8 cellular contexts compared by ENCODE assay signal in genomic region chr6:99905209-99906106, GRCh38.
DNase-seq lines count a peak whose midpoint lies in the region; ATAC-seq and TF ChIP-seq lines count a peak whose summit lies in the region.

No MANE protein-coding gene starts in this region.

- intact Hi-C loops in tibial artery (cut with DNase I; ENCODE audit: low total_unique reads), result no loop called here

- H3K27ac ChIP-seq in coronary artery, result no peak overlapping the region
- no peak overlapping the region for H3K27ac ChIP-seq in tibial artery

- ATAC-seq in GM21529 (IDR thresholded peaks at IDR 0.05; ENCODE audit: unreplicated experiment), result peak; percentile 96

- no peaks in the 10 kb centered on the region for H3K4me1 ChIP-seq in tibial artery

- H3K36me3 ChIP-seq in tibial artery, result no peaks in the 10 kb centered on the region

- no peak overlapping the region for H3K4me3 ChIP-seq in coronary artery
- H3K4me3 ChIP-seq in tibial artery, result no peak overlapping the region

- DNase-seq in GM04503 (ENCODE audit: low read depth) (peak; percentile 3), HS-27A (ENCODE audit: low read depth) (peak; percentile 7), NCI-H82 treated with DMSO at 0.1 percent for 48 hours (lab: John Stamatoyannopoulos, UW; ENCODE audit: unreplicated experiment) (peak; percentile 16), coronary artery (ENCODE audit: low spot score) (no peak), midbrain (lab: John Stamatoyannopoulos, UW) (peak; percentile 22), tibial artery (no peak)
- DNase-seq in stimulated activated CD4-positive, alpha-beta T cell treated with anti-CD3 and anti-CD28 coated beads, Interleukin-12 subunit alpha, Interleukin-12 subunit beta, amount 100 ng/mL, for 4 hours, result no peak

- peak; percentile 29 for TF ChIP-seq CTCF in coronary artery (IDR thresholded peaks at IDR 0.05)
- TF ChIP-seq CTCF in tibial artery (IDR thresholded peaks at IDR 0.05), result peak in 1 of 2 experiments; percentile 17

- no peaks in the 10 kb centered on the region for H3K27me3 ChIP-seq in tibial artery

- H3K9me3 ChIP-seq in tibial artery, result no peaks in the 10 kb centered on the region

Comparison
In these comparisons a context has a peak if more than half of its experiments do, and no peak if none do; other contexts are left out.
1. DNase-seq: peak in GM04503 (single experiment), HS-27A (single experiment), NCI-H82 treated with DMSO at 0.1 percent for 48 hours (single experiment) and midbrain (single experiment); none in coronary artery (single experiment), stimulated activated CD4-positive, alpha-beta T cell treated with anti-CD3 and anti-CD28 coated beads, Interleukin-12 subunit alpha, Interleukin-12 subunit beta, amount 100 ng/mL, for 4 hours (single experiment) and tibial artery (0 of 2).